8 cellular contexts compared by ENCODE assay signal in genomic region chr7:94449151-94449725, GRCh38. TPM values are rescaled to one million over a fixed set of nuclear protein-coding genes. Genes with fewer than 3 reads are reported as not detected.
A peak's percentile ranks its signal among the peaks of the same experiment; 100 is the strongest.
DNase-seq lines count a peak whose midpoint lies in the region; ATAC-seq and TF ChIP-seq lines count a peak whose summit lies in the region.

No MANE protein-coding gene starts in this region.

- DNase-seq in AG08395 (ENCODE audit: low spot score) (peak; percentile 68), NCI-H748 (lab: John Stamatoyannopoulos, UW; ENCODE audit: unreplicated experiment) (peak; percentile 83), cerebellar cortex (ENCODE audit: low spot score) (peak; percentile 53), lung (ENCODE audit: low spot score) (no peak)

- ATAC-seq in GM18508 (IDR thresholded peaks at IDR 0.05; ENCODE audit: insufficient read depth, unreplicated experiment) = peak; percentile 56
- peak; percentile 75 for ATAC-seq in HG03175 (IDR thresholded peaks at IDR 0.05; ENCODE audit: unreplicated experiment)
- ATAC-seq in lung (ENCODE audit: insufficient read depth, low FRiP score) = peak; percentile 58
- ATAC-seq in GM19397 (IDR thresholded peaks at IDR 0.05; ENCODE audit: unreplicated experiment) = no peak
- no peak for ATAC-seq in HG02970 (IDR thresholded peaks at IDR 0.05; ENCODE audit: low FRiP score, unreplicated experiment)

- 51 to 67% methylated on average over 4 of the region's 4 CpGs for WGBS in lung, 2 donors

- no peaks in the 10 kb centered on the region for H3K36me3 ChIP-seq in lung (ENCODE audit: control insufficient read depth in 2 of 2, insufficient read depth in 2 of 2, low read length in 2 of 2)

- no peaks in the 10 kb centered on the region for H3K4me1 ChIP-seq in lung (ENCODE audit: control insufficient read depth in 2 of 2, insufficient read depth in 2 of 2, low read length in 2 of 2)

- H3K27ac ChIP-seq in lung (ENCODE audit: low read depth in 1 of 2, low read length in 1 of 2) = no peak overlapping the region

- no peaks in the 10 kb centered on the region for H3K27me3 ChIP-seq in lung (ENCODE audit: control insufficient read depth, insufficient read depth)

- H3K4me3 ChIP-seq in lung = no peak overlapping the region

- peak; percentile 23 for TF ChIP-seq CTCF in lung (IDR thresholded peaks at IDR 0.05; ENCODE audit: control extremely low read depth, extremely low read depth)

- peaks cover 0 to 2% of the 10 kb centered on the region in 2 donors for H3K9me3 ChIP-seq in lung (ENCODE audit: control insufficient read depth in 2 of 2, insufficient read depth in 1 of 2, low read length in 1 of 2)

RNA-seq across cellular contexts. Expression of gene COL1A2, which starts 54.5 kb away (rescaled TPM):
- total RNA-seq in lung = 1,000 to 10,000 TPM in 1 of 2 donors, 100 to 1,000 TPM in 1; 497 to 1,768 TPM
- 100 to 1,000 TPM in 1 of 2 donors, 10 to 100 TPM in 1; 66.3 to 175 TPM for polyA plus RNA-seq in lung

Comparison
In these comparisons a context has a peak if more than half of its experiments do, and no peak if none do; other contexts are left out.
1. ATAC-seq: peak in GM18508 (single experiment), HG03175 (single experiment) and lung (single experiment); none in GM19397 (single experiment) and HG02970 (single experiment).